Comparison of ENCODE assay signal across 18 cellular contexts in genomic region chr11:114284914-114285313, GRCh38. TPM values are rescaled to one million over a fixed set of nuclear protein-coding genes. Genes with fewer than 3 reads are reported as not detected.
DNase-seq lines count a peak whose midpoint lies in the region; ATAC-seq and TF ChIP-seq lines count a peak whose summit lies in the region.
"Had no signal": no experiment of that assay in that cellular context is flagged by ENCODE, and none has a peak within 500 bp of the region (broad histone marks: within the 10 kb centered on the region; RNA-seq: fewer than 3 reads in every experiment).

No MANE protein-coding gene starts in this region.

- H3K4me3 ChIP-seq in breast epithelium (no peak overlapping the region), mammary epithelial cell (replicated peaks in 1 of 3; ENCODE audit: insufficient read depth in 1 of 3, low read depth in 2 of 3, low read length in 3 of 3) (no peak overlapping the region), esophagus muscularis mucosa (no peak overlapping the region), vagina (no peak overlapping the region)
- H3K4me3 ChIP-seq: BLaER1 had no signal

- dilution Hi-C loops in mammary epithelial cell (cut with HindIII; ENCODE audit: low sequenced_read_pairs): no loop called here

- H3K79me2 ChIP-seq in mammary epithelial cell (ENCODE audit: insufficient read depth, low read length): no peaks in the 10 kb centered on the region

- TF ChIP-seq EP300 in esophagus muscularis mucosa (IDR thresholded peaks at IDR 0.05): no peak

- 82% methylated on average over 6 of the region's 7 CpGs for WGBS in mammary epithelial cell (ENCODE audit: low coverage, missing lambda C conversion rate)
- 95% methylated on average over 6 of the region's 7 CpGs for whole genome bisulfite sequencing in esophagus muscularis mucosa

- DNase-seq in breast epithelium (ENCODE audit: low spot score in 2 of 2) (no peak), mammary epithelial cell (no peak), RWPE1 (ENCODE audit: low spot score) (no peak), esophagus muscularis mucosa (ENCODE audit: extremely low spot score) (peak; percentile 70), vagina (ENCODE audit: extremely low spot score in 2 of 2) (peak; percentile 52 to 71), EL (no peak), Right ventricle myocardium superior (no peak)
- DNase-seq: CD4-positive, alpha-beta memory T cell; DMS153; DMS79; GF-D8; GOT3; H7 had no signal

- intact Hi-C loops in breast epithelium (cut with DNase I; ENCODE audit: low total_unique reads) (no loop called here), mammary epithelial cell (cut with micrococcal nuclease) (loop anchor here (5.0 kb wide), 1 partner anchor 1217 kb away; the partner anchor contains the start of gene CADM1), esophagus muscularis mucosa (cut with DNase I) (no loop called here), vagina (cut with DNase I) (no loop called here), Right ventricle myocardium superior (cut with DNase I) (loop anchor here (10.0 kb wide), 1 partner anchor 110 kb away; no protein-coding TSS in a partner anchor)

- TF ChIP-seq CTCF in breast epithelium (IDR thresholded peaks at IDR 0.05): no peak
- no peak for TF ChIP-seq CTCF in mammary epithelial cell (conservative IDR thresholded peaks at IDR 0.05 in 1 of 2, IDR thresholded peaks at IDR 0.05 in 1 of 2; ENCODE audit: extremely low read depth in 1 of 2, insufficient read depth in 1 of 2, low read depth in 1 of 2, low read length in 2 of 2)
- no peak for TF ChIP-seq CTCF in RWPE1 (conservative IDR thresholded peaks at IDR 0.05; ENCODE audit: low read depth)
- TF ChIP-seq CTCF in esophagus muscularis mucosa (IDR thresholded peaks at IDR 0.05): no peak
- TF ChIP-seq CTCF in vagina (IDR thresholded peaks at IDR 0.05): no peak

- in situ Hi-C loops in mammary epithelial cell (cut with MboI; ENCODE audit: low sequenced_read_pairs in 2 of 2): loop anchor here in 1 of 2 donors (25.0 kb wide), 1 partner anchor 127 kb away; the partner anchor contains the start of genes C11orf71 and RBM7

- CTCF ChIA-PET in mammary epithelial cell (lab: Charles Lee; ENCODE audit: low non-redundant PET): no interaction called here
- CTCF ChIA-PET in RWPE1 (lab: Yijun Ruan, JAX): interaction anchor here (0.7 kb wide), 1 partner anchor 454 kb away, joined by 6 read pairs; no protein-coding TSS in a partner anchor

- H3K4me1 ChIP-seq in breast epithelium (peaks cover 0 to 9% of the 10 kb centered on the region in 2 donors), mammary epithelial cell (ENCODE audit: insufficient read depth, low read length) (peaks cover 22% of the 10 kb centered on the region), esophagus muscularis mucosa (peaks cover 0 to 15% (median 8%) of the 10 kb centered on the region in 4 donors), vagina (peaks cover 21% of the 10 kb centered on the region)
- H3K4me1 ChIP-seq: BLaER1 had no signal

- H3K27ac ChIP-seq in breast epithelium (peak overlapping the region; percentile 4 to 6), mammary epithelial cell (ENCODE audit: insufficient read depth, low read depth, low read length) (no peak overlapping the region), RWPE1 (peak overlapping the region; percentile 92), esophagus muscularis mucosa (replicated peaks in 1 of 4) (no peak overlapping the region), vagina (no peak overlapping the region)
- H3K27ac ChIP-seq: 22Rv1, BLaER1 had no signal

- no peak overlapping the region for H2AFZ ChIP-seq in mammary epithelial cell (ENCODE audit: low read depth, low read length)

- POLR2A ChIA-PET in RWPE1 (lab: Yijun Ruan, JAX; ENCODE audit: low non-redundant PET): no interaction called here

- ATAC-seq in SK-N-SH treated with all-trans-retinoic acid at 6 μM for 48 hours (no peak), Right ventricle myocardium superior (ENCODE audit: poor library complexity) (no peak)
- ATAC-seq: HepG2 had no signal

- H3K36me3 ChIP-seq in breast epithelium (no peaks in the 10 kb centered on the region), mammary epithelial cell (ENCODE audit: insufficient read depth, low read length) (no peaks in the 10 kb centered on the region), esophagus muscularis mucosa (no peaks in the 10 kb centered on the region), vagina (no peaks in the 10 kb centered on the region)
- H3K36me3 ChIP-seq: BLaER1 had no signal

- H3K9me3 ChIP-seq in breast epithelium: no peaks in the 10 kb centered on the region
- no peaks in the 10 kb centered on the region for H3K9me3 ChIP-seq in mammary epithelial cell (replicated peaks; ENCODE audit: insufficient read depth, low read length)
- no peaks in the 10 kb centered on the region for H3K9me3 ChIP-seq in esophagus muscularis mucosa
- no peaks in the 10 kb centered on the region for H3K9me3 ChIP-seq in vagina
- H3K9me3 ChIP-seq: BLaER1 had no signal

- H3K4me2 ChIP-seq in mammary epithelial cell (ENCODE audit: insufficient read depth, low read depth, low read length): no peak overlapping the region
- H3K4me2 ChIP-seq: BLaER1 had no signal

- no peaks in the 10 kb centered on the region for H4K20me1 ChIP-seq in mammary epithelial cell (ENCODE audit: insufficient read depth, low read length)
- H4K20me1 ChIP-seq: BLaER1 had no signal

- H3K27me3 ChIP-seq in breast epithelium: no peaks in the 10 kb centered on the region
- H3K27me3 ChIP-seq in mammary epithelial cell (ENCODE audit: insufficient read depth, low read length): no peaks in the 10 kb centered on the region
- H3K27me3 ChIP-seq in esophagus muscularis mucosa: peaks cover 0 to 15% (median 0%) of the 10 kb centered on the region in 4 donors
- H3K27me3 ChIP-seq in vagina: no peaks in the 10 kb centered on the region
- H3K27me3 ChIP-seq: BLaER1 had no signal

- TF ChIP-seq POLR2A in breast epithelium (IDR thresholded peaks at IDR 0.05) (no peak), esophagus muscularis mucosa (IDR thresholded peaks at IDR 0.05; ENCODE audit: low read depth) (no peak), vagina (IDR thresholded peaks at IDR 0.05) (no peak)

- BruUV-seq in mammary epithelial cell (replicated peaks; lab: Mats Ljungman, UMichigan): no TSS peak

- H3K9ac ChIP-seq in mammary epithelial cell (ENCODE audit: insufficient read depth, low read length): no peak overlapping the region
- H3K9ac ChIP-seq: BLaER1 had no signal

TF ChIP-seq in SK-N-SH treated with all-trans-retinoic acid at 6 μM for 48 hours, 23 proteins besides CTCF, POLR2A, EP300 and RAD21 (continues in another document):
- TF ChIP-seq ZFP30 (CRISPR knock-in tag; IDR thresholded peaks at IDR 0.05) (no peak), ZC3H10 (CRISPR knock-in tag; IDR thresholded peaks at IDR 0.05) (no peak), SNAI2 (CRISPR knock-in tag; IDR thresholded peaks at IDR 0.05) (no peak), ZNF70 (CRISPR knock-in tag; IDR thresholded peaks at IDR 0.05) (no peak), ARNTL (CRISPR knock-in tag; IDR thresholded peaks at IDR 0.05; ENCODE audit: borderline replicate concordance, low read depth) (no peak), ESRRG (CRISPR knock-in tag; IDR thresholded peaks at IDR 0.05) (no peak), CSDC2 (CRISPR knock-in tag; IDR thresholded peaks at IDR 0.05) (no peak), ZNF8 (CRISPR knock-in tag; IDR thresholded peaks at IDR 0.05) (no peak), ISL1 (CRISPR knock-in tag; IDR thresholded peaks at IDR 0.05) (no peak), RARB (CRISPR knock-in tag; IDR thresholded peaks at IDR 0.05) (no peak), CREB5 (CRISPR knock-in tag; IDR thresholded peaks at IDR 0.05; ENCODE audit: low read depth) (no peak), GLIS3 (CRISPR knock-in tag; IDR thresholded peaks at IDR 0.05) (no peak)
- TF ChIP-seq, protein P1, sequence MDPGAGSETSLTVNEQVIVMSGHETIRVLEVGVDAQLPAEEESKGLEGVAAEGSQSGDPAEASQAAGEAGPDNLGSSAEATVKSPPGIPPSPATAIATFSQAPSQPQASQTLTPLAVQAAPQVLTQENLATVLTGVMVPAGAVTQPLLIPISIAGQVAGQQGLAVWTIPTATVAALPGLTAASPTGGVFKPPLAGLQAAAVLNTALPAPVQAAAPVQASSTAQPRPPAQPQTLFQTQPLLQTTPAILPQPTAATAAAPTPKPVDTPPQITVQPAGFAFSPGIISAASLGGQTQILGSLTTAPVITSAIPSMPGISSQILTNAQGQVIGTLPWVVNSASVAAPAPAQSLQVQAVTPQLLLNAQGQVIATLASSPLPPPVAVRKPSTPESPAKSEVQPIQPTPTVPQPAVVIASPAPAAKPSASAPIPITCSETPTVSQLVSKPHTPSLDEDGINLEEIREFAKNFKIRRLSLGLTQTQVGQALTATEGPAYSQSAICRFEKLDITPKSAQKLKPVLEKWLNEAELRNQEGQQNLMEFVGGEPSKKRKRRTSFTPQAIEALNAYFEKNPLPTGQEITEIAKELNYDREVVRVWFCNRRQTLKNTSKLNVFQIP (CRISPR knock-in tag; IDR thresholded peaks at IDR 0.05; ENCODE audit: borderline replicate concordance, low read depth): no peak

RNA-seq across cellular contexts. Expression of gene NNMT, which starts 11.3 kb away (rescaled TPM):
- 1,000 to 10,000 TPM in 2 of 3 donors, 100 to 1,000 TPM in 1; 987 to 2,750 (median 1,078) TPM for total RNA-seq in breast epithelium
- 100 to 1,000 TPM; 131 to 605 TPM for total RNA-seq in mammary epithelial cell
- polyA plus RNA-seq in mammary epithelial cell: 130 TPM
- polyA minus RNA-seq in mammary epithelial cell: 88.0 TPM
- total RNA-seq in esophagus muscularis mucosa: 100 to 1,000 TPM in 3 of 4 donors, 10 to 100 TPM in 1; 88.9 to 599 (median 293) TPM
- 898 TPM for total RNA-seq in vagina
- total RNA-seq in Right ventricle myocardium superior: 29.8 TPM
- total RNA-seq: CD4-positive, alpha-beta memory T cell; H7; HepG2 had no signal
- polyA plus RNA-seq: CD14-positive monocyte; CD4-positive, alpha-beta memory T cell had no signal

Comparison
In these comparisons a context has a peak if more than half of its experiments do, and no peak if none do; other contexts are left out.
1. H3K27ac ChIP-seq: peak in breast epithelium (2 of 2) and RWPE1 (single experiment); none in mammary epithelial cell (single experiment), esophagus muscularis mucosa (0 of 4) and vagina (single experiment).
2. intact Hi-C loops: an anchor here in mammary epithelial cell (5.0 kb wide) and Right ventricle myocardium superior (10.0 kb wide); none called in breast epithelium, esophagus muscularis mucosa and vagina.
3. DNase-seq: peak in esophagus muscularis mucosa (single experiment) and vagina (2 of 2); none in breast epithelium (0 of 2), mammary epithelial cell (single experiment), RWPE1 (single experiment), EL (single experiment) and Right ventricle myocardium superior (single experiment).